In the genomic region with DNA sequence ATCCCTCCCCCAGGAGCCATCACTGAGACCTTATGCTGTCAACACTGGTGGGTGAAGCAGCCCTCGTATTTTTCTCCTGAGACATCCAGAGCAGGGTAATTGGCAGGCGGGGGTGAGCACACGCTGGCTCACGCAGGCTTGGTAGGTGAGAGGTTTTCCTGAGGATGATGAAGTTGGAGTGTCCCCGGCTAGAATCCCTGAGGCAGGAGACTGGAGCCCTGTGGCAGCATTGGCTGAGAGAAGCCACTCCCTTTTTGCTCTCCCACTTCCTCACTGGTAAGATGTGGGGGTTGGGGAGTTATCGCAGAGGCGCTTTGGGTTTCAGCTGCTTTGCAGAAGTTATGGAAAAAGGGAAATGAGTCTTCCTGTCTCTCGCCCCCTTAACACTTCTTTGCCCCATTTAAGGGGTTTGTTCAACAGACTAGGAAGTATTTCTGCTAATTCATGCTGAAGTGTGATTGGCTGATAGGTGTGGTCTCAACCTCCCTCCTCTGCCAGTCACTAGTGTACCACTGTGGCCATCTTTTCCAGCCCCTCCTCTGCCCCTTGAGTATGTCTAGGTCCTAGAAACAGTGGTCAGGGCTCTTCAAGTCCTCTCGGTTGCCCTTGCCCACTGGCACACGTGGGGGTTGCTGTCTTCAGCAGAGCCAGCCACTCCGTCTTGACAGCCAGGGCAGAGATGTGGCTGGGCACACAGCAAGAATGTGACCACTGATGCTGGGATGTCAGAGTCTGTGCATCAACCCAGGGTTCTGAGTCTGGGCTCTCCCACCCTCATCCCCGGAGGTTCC, we compare ENCODE assay signal across 8 cellular contexts. TPM values are rescaled to one million over a fixed set of nuclear protein-coding genes. Genes with fewer than 3 reads are reported as not detected.
A peak's percentile ranks its signal among the peaks of the same experiment; 100 is the strongest.
DNase-seq lines count a peak whose midpoint lies in the region; ATAC-seq and TF ChIP-seq lines count a peak whose summit lies in the region.

No MANE protein-coding gene starts in this region.

- H3K4me1 ChIP-seq in RWPE2 (ENCODE audit: insufficient read depth, poor library complexity, severe bottlenecking) (peaks cover 19% of the 10 kb centered on the region), thymus (ENCODE audit: control insufficient read depth, insufficient read depth, low read length) (peaks cover 29% of the 10 kb centered on the region)

- H3K36me3 ChIP-seq in RWPE2 (ENCODE audit: low read depth) (peaks cover 60% of the 10 kb centered on the region), thymus (ENCODE audit: control insufficient read depth, insufficient read depth) (peaks cover 7% of the 10 kb centered on the region), MG63 (peaks cover 13% of the 10 kb centered on the region)

- H3K27ac ChIP-seq in RWPE2 (ENCODE audit: poor library complexity, severe bottlenecking) (peak overlapping the region; percentile 61), thymus (ENCODE audit: low read depth) (peak overlapping the region; percentile 98)

- ATAC-seq in HG02885 (IDR thresholded peaks at IDR 0.05; ENCODE audit: poor library complexity, unreplicated experiment): peak; percentile 36
- ATAC-seq in RWPE2 (ENCODE audit: low read depth): no peak; the same call in 2 of the 3 replicates

- DNase-seq in NCI-H2227 (lab: John Stamatoyannopoulos, UW; ENCODE audit: unreplicated experiment) (peak; percentile 25), NCI-H2227 treated with DMSO at 0.1 percent for 48 hours (lab: John Stamatoyannopoulos, UW) (no peak), RWPE2 (ENCODE audit: low spot score) (no peak), choroid plexus epithelial cell (ENCODE audit: low read depth) (peak; percentile 62), middle frontal gyrus (ENCODE audit: extremely low spot score, low spot score) (peak; percentile 20), MG63 (no peak)

- TF ChIP-seq CTCF in RWPE2 (IDR thresholded peaks at IDR 0.05; ENCODE audit: poor library complexity, severe bottlenecking): no peak
- no peak for TF ChIP-seq CTCF in choroid plexus epithelial cell (conservative IDR thresholded peaks at IDR 0.05; ENCODE audit: low read depth, low read length)

- H3K27me3 ChIP-seq in RWPE2 (ENCODE audit: insufficient read depth, poor library complexity, severe bottlenecking) (no peaks in the 10 kb centered on the region), thymus (ENCODE audit: control insufficient read depth, insufficient read depth) (no peaks in the 10 kb centered on the region), MG63 (no peaks in the 10 kb centered on the region)

- H3K9me3 ChIP-seq in RWPE2 (ENCODE audit: severe bottlenecking): no peaks in the 10 kb centered on the region
- H3K9me3 ChIP-seq in thymus (ENCODE audit: control insufficient read depth): no peaks in the 10 kb centered on the region
- H3K9me3 ChIP-seq in MG63: no peaks in the 10 kb centered on the region

- WGBS in thymus: 16% methylated on average over 12 of the region's 12 CpGs

- no peak overlapping the region for H3K4me3 ChIP-seq in RWPE2 (ENCODE audit: severe bottlenecking)
- H3K4me3 ChIP-seq in choroid plexus epithelial cell (ENCODE audit: low read depth, low read length): no peak overlapping the region
- H3K4me3 ChIP-seq in thymus (ENCODE audit: low read length): peak overlapping the region; percentile 25
- H3K4me3 ChIP-seq in MG63: no peak overlapping the region

RNA-seq across cellular contexts. Expression of gene ARPC1B, which starts 5.7 kb away (rescaled TPM):
- polyA plus RNA-seq in thymus: 204 TPM
- 164 and 230 TPM in 2 replicates for total RNA-seq in MG63 (2014; rRNA removed; shearing (Covaris generic); ENCODE audit: low replicate concordance)

RNA-seq across cellular contexts. Expression of gene PDAP1, which starts 28.2 kb away (rescaled TPM):
- polyA plus RNA-seq in thymus: 120 TPM
- total RNA-seq in MG63 (2014; rRNA removed; shearing (Covaris generic); ENCODE audit: low replicate concordance): 156 and 207 TPM in 2 replicates

RNA-seq across cellular contexts. Expression of gene BUD31, which starts 28.5 kb away (rescaled TPM):
- 123 TPM for polyA plus RNA-seq in thymus
- 52.0 and 69.0 TPM in 2 replicates for total RNA-seq in MG63 (2014; rRNA removed; shearing (Covaris generic); ENCODE audit: low replicate concordance)

RNA-seq across cellular contexts. Expression of gene ARPC1A, which starts 54.5 kb away (rescaled TPM):
- polyA plus RNA-seq in thymus: 149 TPM
- total RNA-seq in MG63 (2014; rRNA removed; shearing (Covaris generic); ENCODE audit: low replicate concordance): 75.8 and 89.8 TPM in 2 replicates

RNA-seq across cellular contexts. Expression of gene PTCD1, which starts 58.4 kb away (rescaled TPM):
- 2.8 TPM for polyA plus RNA-seq in thymus
- total RNA-seq in MG63 (2014; rRNA removed; shearing (Covaris generic); ENCODE audit: low replicate concordance): 6.9 and 7.3 TPM in 2 replicates

Comparison
In these comparisons a context has a peak if more than half of its experiments do, and no peak if none do; other contexts are left out.
1. DNase-seq: peak in NCI-H2227 (single experiment), choroid plexus epithelial cell (single experiment) and middle frontal gyrus (single experiment); none in NCI-H2227 treated with DMSO at 0.1 percent for 48 hours (single experiment), RWPE2 (single experiment) and MG63 (single experiment).